In genomic region chr1:156583821-156584622, GRCh38 we compare ENCODE assay signal across 8 cellular contexts. TPM values are rescaled to one million over a fixed set of nuclear protein-coding genes. Genes with fewer than 3 reads are reported as not detected.
A peak's percentile ranks its signal among the peaks of the same experiment; 100 is the strongest.
DNase-seq lines count a peak whose midpoint lies in the region; ATAC-seq and TF ChIP-seq lines count a peak whose summit lies in the region.

No MANE protein-coding gene starts in this region.

- H3K4me2 ChIP-seq in Loucy (ENCODE audit: low read depth, low read length, poor library complexity, severe bottlenecking), result peak overlapping the region; percentile 41

- peaks cover 12% of the 10 kb centered on the region for H3K4me1 Mint-ChIP-seq in activated T-helper 1 cell treated with anti-CD3 and anti-CD28 coated beads, Interleukin-12 subunit alpha, Interleukin-12 subunit beta, Interleukin-2, Interleukin-4 antibody, amounts not matched to agents 30 ng/mL and 10 ng/mL and 1 ng/mL, durations not matched to agents 14 hours and 24 hours and 36 hours (ENCODE audit: low read depth)

- H3K4me1 ChIP-seq in Loucy (ENCODE audit: insufficient read depth, low read length, poor library complexity, severe bottlenecking), result no peaks in the 10 kb centered on the region
- peaks cover 0 to 6% (median 0%) of the 10 kb centered on the region in 4 donors for H3K4me1 ChIP-seq in tibial nerve

- ATAC-seq in HG03159 (IDR thresholded peaks at IDR 0.05; ENCODE audit: unreplicated experiment), result no peak

- H3K9ac ChIP-seq in Loucy (ENCODE audit: low read depth, low read length, poor library complexity, severe bottlenecking), result peak overlapping the region; percentile 69

- no peaks in the 10 kb centered on the region for H3K9me3 ChIP-seq in Loucy (ENCODE audit: insufficient read depth, low read depth, low read length)
- no peaks in the 10 kb centered on the region for H3K9me3 ChIP-seq in tibial nerve

- H3K9me3 Mint-ChIP-seq in activated T-helper 1 cell treated with anti-CD3 and anti-CD28 coated beads, Interleukin-12 subunit alpha, Interleukin-12 subunit beta, Interleukin-2, Interleukin-4 antibody, amounts not matched to agents 30 ng/mL and 10 ng/mL and 1 ng/mL, durations not matched to agents 14 hours and 24 hours and 36 hours, result no peaks in the 10 kb centered on the region

- H3K27ac Mint-ChIP-seq in activated T-helper 1 cell treated with anti-CD3 and anti-CD28 coated beads, Interleukin-12 subunit alpha, Interleukin-12 subunit beta, Interleukin-2, Interleukin-4 antibody, amounts not matched to agents 30 ng/mL and 10 ng/mL and 1 ng/mL, durations not matched to agents 14 hours and 24 hours and 36 hours, result no peak overlapping the region

- no peaks in the 10 kb centered on the region for H3K36me3 Mint-ChIP-seq in activated T-helper 1 cell treated with anti-CD3 and anti-CD28 coated beads, Interleukin-12 subunit alpha, Interleukin-12 subunit beta, Interleukin-2, Interleukin-4 antibody, amounts not matched to agents 30 ng/mL and 10 ng/mL and 1 ng/mL, durations not matched to agents 14 hours and 24 hours and 36 hours (ENCODE audit: low read depth)

- DNase-seq in DMS79 (lab: John Stamatoyannopoulos, UW) (peak; percentile 75), RPMI8226 (peak; percentile 88), fibroblast of the aortic adventitia (ENCODE audit: low read depth) (peak; percentile 92), nucleus accumbens (lab: John Stamatoyannopoulos, UW) (peak in 47 of 56 donors; percentile 7 to 85 (median 37)), tibial nerve (ENCODE audit: low spot score in 2 of 2) (peak; percentile 74 to 96)
- DNase-seq in activated T-helper 1 cell treated with anti-CD3 and anti-CD28 coated beads, Interleukin-12 subunit alpha, Interleukin-12 subunit beta, Interleukin-2, Interleukin-4 antibody, amounts not matched to agents 30 ng/mL and 10 ng/mL and 1 ng/mL, durations not matched to agents 14 hours and 24 hours and 36 hours (ENCODE audit: low spot score), result peak; percentile 51

- H3K4me3 ChIP-seq in Loucy (ENCODE audit: low read length, poor library complexity, severe bottlenecking) (no peak overlapping the region), fibroblast of the aortic adventitia (ENCODE audit: low read depth, low read length) (no peak overlapping the region), tibial nerve (no peak overlapping the region)

- H3K9me2 ChIP-seq in Loucy (replicated peaks; ENCODE audit: low read depth, low read length), result no peaks in the 10 kb centered on the region

- WGBS in tibial nerve, 2 donors, result 52 to 53% methylated on average over 20 of the region's 20 CpGs

- intact Hi-C loops in activated T-helper 1 cell treated with anti-CD3 and anti-CD28 coated beads, Interleukin-12 subunit alpha, Interleukin-12 subunit beta, Interleukin-2, Interleukin-4 antibody, amounts not matched to agents 30 ng/mL and 10 ng/mL and 1 ng/mL, durations not matched to agents 14 hours and 24 hours and 36 hours (cut with micrococcal nuclease), result loop anchor here (1.0 kb wide), 3 partner anchors 8 to 24 kb away; partner anchors contain the start of gene GPATCH4

- H3K4me3 Mint-ChIP-seq in activated T-helper 1 cell treated with anti-CD3 and anti-CD28 coated beads, Interleukin-12 subunit alpha, Interleukin-12 subunit beta, Interleukin-2, Interleukin-4 antibody, amounts not matched to agents 30 ng/mL and 10 ng/mL and 1 ng/mL, durations not matched to agents 14 hours and 24 hours and 36 hours, result no peak overlapping the region

- no peaks in the 10 kb centered on the region for H4K20me1 ChIP-seq in Loucy (ENCODE audit: insufficient read depth, low read length, poor library complexity, severe bottlenecking)

- TF ChIP-seq POLR2A in tibial nerve (IDR thresholded peaks at IDR 0.05), result no peak

- no peaks in the 10 kb centered on the region for H3K27me3 Mint-ChIP-seq in activated T-helper 1 cell treated with anti-CD3 and anti-CD28 coated beads, Interleukin-12 subunit alpha, Interleukin-12 subunit beta, Interleukin-2, Interleukin-4 antibody, amounts not matched to agents 30 ng/mL and 10 ng/mL and 1 ng/mL, durations not matched to agents 14 hours and 24 hours and 36 hours (ENCODE audit: insufficient read depth)

- H3F3A ChIP-seq in Loucy (ENCODE audit: low read depth), result no peaks in the 10 kb centered on the region

- no peaks in the 10 kb centered on the region for H3K79me2 ChIP-seq in Loucy (ENCODE audit: insufficient read depth, low read length)

- H3K27ac ChIP-seq in tibial nerve, result no peak overlapping the region

- TF ChIP-seq EP300 in tibial nerve (IDR thresholded peaks at IDR 0.05), result peak in 1 of 2 donors; percentile 20

- peak overlapping the region; percentile 70 for H2AFZ ChIP-seq in Loucy (ENCODE audit: low read length)

- H3K27me3 ChIP-seq in Loucy (ENCODE audit: insufficient read depth, low read length, poor library complexity, severe bottlenecking) (no peaks in the 10 kb centered on the region), tibial nerve (no peaks in the 10 kb centered on the region)

- peak; percentile 68 for TF ChIP-seq CTCF in Loucy (conservative IDR thresholded peaks at IDR 0.05; ENCODE audit: low read length)
- TF ChIP-seq CTCF in fibroblast of the aortic adventitia (IDR thresholded peaks at IDR 0.05; ENCODE audit: insufficient read depth, low read length), result peak; percentile 96
- TF ChIP-seq CTCF in tibial nerve (IDR thresholded peaks at IDR 0.05), result peak; percentile 83 to 99 (median 95)

- H3K36me3 ChIP-seq in Loucy (ENCODE audit: insufficient read depth, low read length) (no peaks in the 10 kb centered on the region), tibial nerve (no peaks in the 10 kb centered on the region)

RNA-seq across cellular contexts. Expression of gene TTC24, which starts 4.5 kb away (rescaled TPM):
- 3.7 and 4.1 TPM in 2 replicates for total RNA-seq in activated T-helper 1 cell treated with anti-CD3 and anti-CD28 coated beads, Interleukin-12 subunit alpha, Interleukin-12 subunit beta, Interleukin-2, Interleukin-4 antibody, amounts not matched to agents 30 ng/mL and 10 ng/mL and 1 ng/mL, durations not matched to agents 14 hours and 24 hours and 36 hours
- not detected in 2 replicates for total RNA-seq in fibroblast of the aortic adventitia (ENCODE audit: low replicate concordance)
- total RNA-seq in tibial nerve, result not detected

RNA-seq across cellular contexts. Expression of gene NAXE, which starts 7.6 kb away (rescaled TPM):
- total RNA-seq in activated T-helper 1 cell treated with anti-CD3 and anti-CD28 coated beads, Interleukin-12 subunit alpha, Interleukin-12 subunit beta, Interleukin-2, Interleukin-4 antibody, amounts not matched to agents 30 ng/mL and 10 ng/mL and 1 ng/mL, durations not matched to agents 14 hours and 24 hours and 36 hours, result 77.8 and 78.0 TPM in 2 replicates
- total RNA-seq in fibroblast of the aortic adventitia (ENCODE audit: low replicate concordance) (22.7 and 64.2 TPM in 2 replicates), tibial nerve (100 to 1,000 TPM in 1 of 4 donors, 10 to 100 TPM in 3; 53.1 to 105 (median 82.7) TPM)

RNA-seq across cellular contexts. Expression of gene IQGAP3, which starts 11.7 kb away (rescaled TPM):
- 10.3 and 11.2 TPM in 2 replicates for total RNA-seq in activated T-helper 1 cell treated with anti-CD3 and anti-CD28 coated beads, Interleukin-12 subunit alpha, Interleukin-12 subunit beta, Interleukin-2, Interleukin-4 antibody, amounts not matched to agents 30 ng/mL and 10 ng/mL and 1 ng/mL, durations not matched to agents 14 hours and 24 hours and 36 hours
- total RNA-seq in fibroblast of the aortic adventitia (ENCODE audit: low replicate concordance), result 0.41 and 28.7 TPM in 2 replicates
- 1 to 10 TPM in 2 of 4 donors, under 1 TPM in 2; 0.21 to 2.4 (median 0.97) TPM for total RNA-seq in tibial nerve

RNA-seq across cellular contexts. Expression of gene GPATCH4, which starts 17.3 kb away (rescaled TPM):
- 102 and 104 TPM in 2 replicates for total RNA-seq in activated T-helper 1 cell treated with anti-CD3 and anti-CD28 coated beads, Interleukin-12 subunit alpha, Interleukin-12 subunit beta, Interleukin-2, Interleukin-4 antibody, amounts not matched to agents 30 ng/mL and 10 ng/mL and 1 ng/mL, durations not matched to agents 14 hours and 24 hours and 36 hours
- 12.2 and 18.9 TPM in 2 replicates for total RNA-seq in fibroblast of the aortic adventitia (ENCODE audit: low replicate concordance)
- total RNA-seq in tibial nerve, result 10 to 100 TPM; 22.2 to 44.4 (median 29.6) TPM

RNA-seq across cellular contexts. Expression of gene HAPLN2, which starts 35.2 kb away (rescaled TPM):
- not detected in 2 replicates for total RNA-seq in activated T-helper 1 cell treated with anti-CD3 and anti-CD28 coated beads, Interleukin-12 subunit alpha, Interleukin-12 subunit beta, Interleukin-2, Interleukin-4 antibody, amounts not matched to agents 30 ng/mL and 10 ng/mL and 1 ng/mL, durations not matched to agents 14 hours and 24 hours and 36 hours
- total RNA-seq in fibroblast of the aortic adventitia (ENCODE audit: low replicate concordance) (not detected in 2 replicates), tibial nerve (10 to 100 TPM in 2 of 4 donors, 1 to 10 TPM in 2; 1.8 to 20.3 (median 10.6) TPM)

Comparison
In these comparisons a context has a peak if more than half of its experiments do, and no peak if none do; other contexts are left out.
1. DNase-seq: peak in every context shown above with its lines; median percentile 92 in fibroblast of the aortic adventitia; 88 in RPMI8226; 85 in tibial nerve; 75 in DMS79; 51 in activated T-helper 1 cell treated with anti-CD3 and anti-CD28 coated beads, Interleukin-12 subunit alpha, Interleukin-12 subunit beta, Interleukin-2, Interleukin-4 antibody, amounts not matched to agents 30 ng/mL and 10 ng/mL and 1 ng/mL, durations not matched to agents 14 hours and 24 hours and 36 hours; 37 in nucleus accumbens.